Comparison of ENCODE assay signal across 1 cellular context in the genomic region with DNA sequence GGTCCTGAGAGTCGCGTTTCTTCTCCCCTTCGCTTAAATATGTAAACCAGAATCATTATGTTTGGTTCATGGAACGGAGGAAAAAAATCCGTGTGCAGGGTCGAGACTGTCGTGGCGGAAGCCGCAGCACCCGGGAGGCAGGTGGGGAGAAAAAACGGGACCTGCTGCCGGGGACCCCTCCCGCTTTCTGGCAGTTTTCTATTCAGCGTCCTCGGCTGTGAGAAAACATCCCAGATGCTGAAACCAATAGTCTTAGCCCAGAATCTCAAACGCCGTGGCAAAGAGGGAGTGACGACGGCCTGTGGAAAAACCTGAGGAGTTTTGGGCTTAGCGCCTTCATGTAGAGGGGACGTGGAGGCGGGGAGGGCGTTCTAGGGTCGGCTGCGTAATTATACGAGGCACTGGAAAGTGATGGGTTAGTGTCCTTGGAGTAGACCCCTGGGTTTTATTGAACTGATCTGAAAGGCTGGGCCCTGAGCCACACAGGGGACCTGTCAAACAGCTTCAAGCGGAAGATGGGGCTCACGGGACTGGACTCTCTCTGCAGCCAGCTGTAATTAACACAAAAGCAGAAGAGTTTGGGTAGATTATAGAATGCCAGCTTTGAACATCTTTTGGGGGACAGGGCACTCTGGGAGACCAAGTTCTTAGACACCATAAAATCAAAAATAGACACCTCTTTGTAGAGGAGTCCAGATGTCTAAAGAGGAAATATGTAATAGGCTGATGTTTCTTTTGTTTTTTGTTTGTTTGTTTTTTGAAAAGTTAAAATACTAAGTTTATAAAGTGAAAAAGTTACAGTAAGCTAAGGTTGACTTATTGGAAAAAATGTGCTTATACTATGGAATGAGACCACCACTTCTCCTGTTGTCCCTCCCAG.
A peak's percentile ranks its signal among the peaks of the same experiment; 100 is the strongest.
TF ChIP-seq lines count a peak whose summit lies in the region.

No MANE protein-coding gene starts in this region.

TF ChIP-seq in HepG2, 621 proteins besides CTCF, POLR2A, EP300 and RAD21 (continued from another document):
- TF ChIP-seq, protein P1, sequence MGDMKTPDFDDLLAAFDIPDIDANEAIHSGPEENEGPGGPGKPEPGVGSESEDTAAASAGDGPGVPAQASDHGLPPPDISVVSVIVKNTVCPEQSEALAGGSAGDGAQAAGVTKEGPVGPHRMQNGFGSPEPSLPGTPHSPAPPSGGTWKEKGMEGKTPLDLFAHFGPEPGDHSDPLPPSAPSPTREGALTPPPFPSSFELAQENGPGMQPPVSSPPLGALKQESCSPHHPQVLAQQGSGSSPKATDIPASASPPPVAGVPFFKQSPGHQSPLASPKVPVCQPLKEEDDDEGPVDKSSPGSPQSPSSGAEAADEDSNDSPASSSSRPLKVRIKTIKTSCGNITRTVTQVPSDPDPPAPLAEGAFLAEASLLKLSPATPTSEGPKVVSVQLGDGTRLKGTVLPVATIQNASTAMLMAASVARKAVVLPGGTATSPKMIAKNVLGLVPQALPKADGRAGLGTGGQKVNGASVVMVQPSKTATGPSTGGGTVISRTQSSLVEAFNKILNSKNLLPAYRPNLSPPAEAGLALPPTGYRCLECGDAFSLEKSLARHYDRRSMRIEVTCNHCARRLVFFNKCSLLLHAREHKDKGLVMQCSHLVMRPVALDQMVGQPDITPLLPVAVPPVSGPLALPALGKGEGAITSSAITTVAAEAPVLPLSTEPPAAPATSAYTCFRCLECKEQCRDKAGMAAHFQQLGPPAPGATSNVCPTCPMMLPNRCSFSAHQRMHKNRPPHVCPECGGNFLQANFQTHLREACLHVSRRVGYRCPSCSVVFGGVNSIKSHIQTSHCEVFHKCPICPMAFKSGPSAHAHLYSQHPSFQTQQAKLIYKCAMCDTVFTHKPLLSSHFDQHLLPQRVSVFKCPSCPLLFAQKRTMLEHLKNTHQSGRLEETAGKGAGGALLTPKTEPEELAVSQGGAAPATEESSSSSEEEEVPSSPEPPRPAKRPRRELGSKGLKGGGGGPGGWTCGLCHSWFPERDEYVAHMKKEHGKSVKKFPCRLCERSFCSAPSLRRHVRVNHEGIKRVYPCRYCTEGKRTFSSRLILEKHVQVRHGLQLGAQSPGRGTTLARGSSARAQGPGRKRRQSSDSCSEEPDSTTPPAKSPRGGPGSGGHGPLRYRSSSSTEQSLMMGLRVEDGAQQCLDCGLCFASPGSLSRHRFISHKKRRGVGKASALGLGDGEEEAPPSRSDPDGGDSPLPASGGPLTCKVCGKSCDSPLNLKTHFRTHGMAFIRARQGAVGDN (CRISPR knock-in tag; IDR thresholded peaks at IDR 0.05), result peak; percentile 5; the same call in 1 of the 2 replicates
- TF ChIP-seq GATAD2A (CRISPR knock-in tag; IDR thresholded peaks at IDR 0.05), result peak; percentile 4; the same call in 1 of the 2 replicates
- TF ChIP-seq, protein P2, sequence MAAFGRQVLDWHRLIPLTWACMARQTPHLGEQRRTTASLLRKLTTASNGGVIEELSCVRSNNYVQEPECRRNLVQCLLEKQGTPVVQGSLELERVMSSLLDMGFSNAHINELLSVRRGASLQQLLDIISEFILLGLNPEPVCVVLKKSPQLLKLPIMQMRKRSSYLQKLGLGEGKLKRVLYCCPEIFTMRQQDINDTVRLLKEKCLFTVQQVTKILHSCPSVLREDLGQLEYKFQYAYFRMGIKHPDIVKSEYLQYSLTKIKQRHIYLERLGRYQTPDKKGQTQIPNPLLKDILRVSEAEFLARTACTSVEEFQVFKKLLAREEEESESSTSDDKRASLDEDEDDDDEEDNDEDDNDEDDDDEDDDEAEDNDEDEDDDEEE (CRISPR knock-in tag; IDR thresholded peaks at IDR 0.05), result no peak
- TF ChIP-seq, protein P3, sequence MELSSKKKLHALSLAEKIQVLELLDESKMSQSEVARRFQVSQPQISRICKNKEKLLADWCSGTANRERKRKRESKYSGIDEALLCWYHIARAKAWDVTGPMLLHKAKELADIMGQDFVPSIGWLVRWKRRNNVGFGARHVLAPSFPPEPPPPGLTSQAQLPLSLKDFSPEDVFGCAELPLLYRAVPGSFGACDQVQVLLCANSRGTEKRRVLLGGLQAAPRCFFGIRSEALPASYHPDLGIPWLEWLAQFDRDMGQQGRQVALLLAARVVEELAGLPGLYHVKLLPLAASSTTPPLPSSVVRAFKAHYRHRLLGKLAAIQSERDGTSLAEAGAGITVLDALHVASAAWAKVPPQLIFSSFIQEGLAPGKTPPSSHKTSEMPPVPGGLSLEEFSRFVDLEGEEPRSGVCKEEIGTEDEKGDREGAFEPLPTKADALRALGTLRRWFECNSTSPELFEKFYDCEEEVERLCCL (CRISPR knock-in tag; IDR thresholded peaks at IDR 0.05; ENCODE audit: borderline replicate concordance), result no peak
- 0 out of 2 replicates have a peak, but pooled peaks have one; percentile 28 for TF ChIP-seq ZNF563 (CRISPR knock-in tag; IDR thresholded peaks at IDR 0.05)
- TF ChIP-seq, protein P4, sequence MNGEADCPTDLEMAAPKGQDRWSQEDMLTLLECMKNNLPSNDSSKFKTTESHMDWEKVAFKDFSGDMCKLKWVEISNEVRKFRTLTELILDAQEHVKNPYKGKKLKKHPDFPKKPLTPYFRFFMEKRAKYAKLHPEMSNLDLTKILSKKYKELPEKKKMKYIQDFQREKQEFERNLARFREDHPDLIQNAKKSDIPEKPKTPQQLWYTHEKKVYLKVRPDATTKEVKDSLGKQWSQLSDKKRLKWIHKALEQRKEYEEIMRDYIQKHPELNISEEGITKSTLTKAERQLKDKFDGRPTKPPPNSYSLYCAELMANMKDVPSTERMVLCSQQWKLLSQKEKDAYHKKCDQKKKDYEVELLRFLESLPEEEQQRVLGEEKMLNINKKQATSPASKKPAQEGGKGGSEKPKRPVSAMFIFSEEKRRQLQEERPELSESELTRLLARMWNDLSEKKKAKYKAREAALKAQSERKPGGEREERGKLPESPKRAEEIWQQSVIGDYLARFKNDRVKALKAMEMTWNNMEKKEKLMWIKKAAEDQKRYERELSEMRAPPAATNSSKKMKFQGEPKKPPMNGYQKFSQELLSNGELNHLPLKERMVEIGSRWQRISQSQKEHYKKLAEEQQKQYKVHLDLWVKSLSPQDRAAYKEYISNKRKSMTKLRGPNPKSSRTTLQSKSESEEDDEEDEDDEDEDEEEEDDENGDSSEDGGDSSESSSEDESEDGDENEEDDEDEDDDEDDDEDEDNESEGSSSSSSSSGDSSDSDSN (CRISPR knock-in tag; IDR thresholded peaks at IDR 0.05), result peak; percentile 2; the same call in 1 of the 2 replicates
- TF ChIP-seq, protein P5, sequence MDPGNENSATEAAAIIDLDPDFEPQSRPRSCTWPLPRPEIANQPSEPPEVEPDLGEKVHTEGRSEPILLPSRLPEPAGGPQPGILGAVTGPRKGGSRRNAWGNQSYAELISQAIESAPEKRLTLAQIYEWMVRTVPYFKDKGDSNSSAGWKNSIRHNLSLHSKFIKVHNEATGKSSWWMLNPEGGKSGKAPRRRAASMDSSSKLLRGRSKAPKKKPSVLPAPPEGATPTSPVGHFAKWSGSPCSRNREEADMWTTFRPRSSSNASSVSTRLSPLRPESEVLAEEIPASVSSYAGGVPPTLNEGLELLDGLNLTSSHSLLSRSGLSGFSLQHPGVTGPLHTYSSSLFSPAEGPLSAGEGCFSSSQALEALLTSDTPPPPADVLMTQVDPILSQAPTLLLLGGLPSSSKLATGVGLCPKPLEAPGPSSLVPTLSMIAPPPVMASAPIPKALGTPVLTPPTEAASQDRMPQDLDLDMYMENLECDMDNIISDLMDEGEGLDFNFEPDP (CRISPR knock-in tag; conservative IDR thresholded peaks at IDR 0.05), result 0 out of 2 replicates have a peak, but pooled peaks have one; percentile 36
- TF ChIP-seq ZNF746 (CRISPR knock-in tag; IDR thresholded peaks at IDR 0.05), result no peak
- TF ChIP-seq ZNF552 (CRISPR knock-in tag; IDR thresholded peaks at IDR 0.05; ENCODE audit: borderline replicate concordance), result no peak
- TF ChIP-seq HIVEP1 (CRISPR knock-in tag; IDR thresholded peaks at IDR 0.05), result peak; percentile 36; the same call in 1 of the 2 replicates
- 0 out of 2 replicates have a peak, but pooled peaks have one; percentile 8 for TF ChIP-seq HOXD1 (CRISPR knock-in tag; IDR thresholded peaks at IDR 0.05)
- 0 out of 2 replicates have a peak, but pooled peaks have one; percentile 37 for TF ChIP-seq ZNF224 (CRISPR knock-in tag; IDR thresholded peaks at IDR 0.05)
- TF ChIP-seq, protein P6, sequence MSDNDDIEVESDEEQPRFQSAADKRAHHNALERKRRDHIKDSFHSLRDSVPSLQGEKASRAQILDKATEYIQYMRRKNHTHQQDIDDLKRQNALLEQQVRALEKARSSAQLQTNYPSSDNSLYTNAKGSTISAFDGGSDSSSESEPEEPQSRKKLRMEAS (IDR thresholded peaks at IDR 0.05), result no peak
- TF ChIP-seq, protein P7, sequence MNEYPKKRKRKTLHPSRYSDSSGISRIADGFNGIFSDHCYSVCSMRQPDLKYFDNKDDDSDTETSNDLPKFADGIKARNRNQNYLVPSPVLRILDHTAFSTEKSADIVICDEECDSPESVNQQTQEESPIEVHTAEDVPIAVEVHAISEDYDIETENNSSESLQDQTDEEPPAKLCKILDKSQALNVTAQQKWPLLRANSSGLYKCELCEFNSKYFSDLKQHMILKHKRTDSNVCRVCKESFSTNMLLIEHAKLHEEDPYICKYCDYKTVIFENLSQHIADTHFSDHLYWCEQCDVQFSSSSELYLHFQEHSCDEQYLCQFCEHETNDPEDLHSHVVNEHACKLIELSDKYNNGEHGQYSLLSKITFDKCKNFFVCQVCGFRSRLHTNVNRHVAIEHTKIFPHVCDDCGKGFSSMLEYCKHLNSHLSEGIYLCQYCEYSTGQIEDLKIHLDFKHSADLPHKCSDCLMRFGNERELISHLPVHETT (CRISPR knock-in tag; conservative IDR thresholded peaks at IDR 0.05), result no peak
- peak; percentile 87; the same call in 1 of the 2 replicates for TF ChIP-seq ZNF572 (CRISPR knock-in tag; IDR thresholded peaks at IDR 0.05)
- no peak for TF ChIP-seq MTA1 (CRISPR knock-in tag; IDR thresholded peaks at IDR 0.05; ENCODE audit: borderline replicate concordance)
- TF ChIP-seq, protein P8, sequence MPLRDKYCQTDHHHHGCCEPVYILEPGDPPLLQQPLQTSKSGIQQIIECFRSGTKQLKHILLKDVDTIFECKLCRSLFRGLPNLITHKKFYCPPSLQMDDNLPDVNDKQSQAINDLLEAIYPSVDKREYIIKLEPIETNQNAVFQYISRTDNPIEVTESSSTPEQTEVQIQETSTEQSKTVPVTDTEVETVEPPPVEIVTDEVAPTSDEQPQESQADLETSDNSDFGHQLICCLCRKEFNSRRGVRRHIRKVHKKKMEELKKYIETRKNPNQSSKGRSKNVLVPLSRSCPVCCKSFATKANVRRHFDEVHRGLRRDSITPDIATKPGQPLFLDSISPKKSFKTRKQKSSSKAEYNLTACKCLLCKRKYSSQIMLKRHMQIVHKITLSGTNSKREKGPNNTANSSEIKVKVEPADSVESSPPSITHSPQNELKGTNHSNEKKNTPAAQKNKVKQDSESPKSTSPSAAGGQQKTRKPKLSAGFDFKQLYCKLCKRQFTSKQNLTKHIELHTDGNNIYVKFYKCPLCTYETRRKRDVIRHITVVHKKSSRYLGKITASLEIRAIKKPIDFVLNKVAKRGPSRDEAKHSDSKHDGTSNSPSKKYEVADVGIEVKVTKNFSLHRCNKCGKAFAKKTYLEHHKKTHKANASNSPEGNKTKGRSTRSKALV (CRISPR knock-in tag; IDR thresholded peaks at IDR 0.05), result 0 out of 2 replicates have a peak, but pooled peaks have one; percentile 33
- TF ChIP-seq REPIN1 (CRISPR knock-in tag; IDR thresholded peaks at IDR 0.05; ENCODE audit: borderline replicate concordance, low read depth), result 0 out of 2 replicates have a peak, but pooled peaks have one; percentile 5
- TF ChIP-seq SOX6 (IDR thresholded peaks at IDR 0.05), result no peak
- TF ChIP-seq SOX6 (CRISPR knock-in tag; IDR thresholded peaks at IDR 0.05), result no peak
- TF ChIP-seq SPEN (CRISPR knock-in tag; IDR thresholded peaks at IDR 0.05; ENCODE audit: low read depth), result peak; percentile 12
- TF ChIP-seq, protein P9, sequence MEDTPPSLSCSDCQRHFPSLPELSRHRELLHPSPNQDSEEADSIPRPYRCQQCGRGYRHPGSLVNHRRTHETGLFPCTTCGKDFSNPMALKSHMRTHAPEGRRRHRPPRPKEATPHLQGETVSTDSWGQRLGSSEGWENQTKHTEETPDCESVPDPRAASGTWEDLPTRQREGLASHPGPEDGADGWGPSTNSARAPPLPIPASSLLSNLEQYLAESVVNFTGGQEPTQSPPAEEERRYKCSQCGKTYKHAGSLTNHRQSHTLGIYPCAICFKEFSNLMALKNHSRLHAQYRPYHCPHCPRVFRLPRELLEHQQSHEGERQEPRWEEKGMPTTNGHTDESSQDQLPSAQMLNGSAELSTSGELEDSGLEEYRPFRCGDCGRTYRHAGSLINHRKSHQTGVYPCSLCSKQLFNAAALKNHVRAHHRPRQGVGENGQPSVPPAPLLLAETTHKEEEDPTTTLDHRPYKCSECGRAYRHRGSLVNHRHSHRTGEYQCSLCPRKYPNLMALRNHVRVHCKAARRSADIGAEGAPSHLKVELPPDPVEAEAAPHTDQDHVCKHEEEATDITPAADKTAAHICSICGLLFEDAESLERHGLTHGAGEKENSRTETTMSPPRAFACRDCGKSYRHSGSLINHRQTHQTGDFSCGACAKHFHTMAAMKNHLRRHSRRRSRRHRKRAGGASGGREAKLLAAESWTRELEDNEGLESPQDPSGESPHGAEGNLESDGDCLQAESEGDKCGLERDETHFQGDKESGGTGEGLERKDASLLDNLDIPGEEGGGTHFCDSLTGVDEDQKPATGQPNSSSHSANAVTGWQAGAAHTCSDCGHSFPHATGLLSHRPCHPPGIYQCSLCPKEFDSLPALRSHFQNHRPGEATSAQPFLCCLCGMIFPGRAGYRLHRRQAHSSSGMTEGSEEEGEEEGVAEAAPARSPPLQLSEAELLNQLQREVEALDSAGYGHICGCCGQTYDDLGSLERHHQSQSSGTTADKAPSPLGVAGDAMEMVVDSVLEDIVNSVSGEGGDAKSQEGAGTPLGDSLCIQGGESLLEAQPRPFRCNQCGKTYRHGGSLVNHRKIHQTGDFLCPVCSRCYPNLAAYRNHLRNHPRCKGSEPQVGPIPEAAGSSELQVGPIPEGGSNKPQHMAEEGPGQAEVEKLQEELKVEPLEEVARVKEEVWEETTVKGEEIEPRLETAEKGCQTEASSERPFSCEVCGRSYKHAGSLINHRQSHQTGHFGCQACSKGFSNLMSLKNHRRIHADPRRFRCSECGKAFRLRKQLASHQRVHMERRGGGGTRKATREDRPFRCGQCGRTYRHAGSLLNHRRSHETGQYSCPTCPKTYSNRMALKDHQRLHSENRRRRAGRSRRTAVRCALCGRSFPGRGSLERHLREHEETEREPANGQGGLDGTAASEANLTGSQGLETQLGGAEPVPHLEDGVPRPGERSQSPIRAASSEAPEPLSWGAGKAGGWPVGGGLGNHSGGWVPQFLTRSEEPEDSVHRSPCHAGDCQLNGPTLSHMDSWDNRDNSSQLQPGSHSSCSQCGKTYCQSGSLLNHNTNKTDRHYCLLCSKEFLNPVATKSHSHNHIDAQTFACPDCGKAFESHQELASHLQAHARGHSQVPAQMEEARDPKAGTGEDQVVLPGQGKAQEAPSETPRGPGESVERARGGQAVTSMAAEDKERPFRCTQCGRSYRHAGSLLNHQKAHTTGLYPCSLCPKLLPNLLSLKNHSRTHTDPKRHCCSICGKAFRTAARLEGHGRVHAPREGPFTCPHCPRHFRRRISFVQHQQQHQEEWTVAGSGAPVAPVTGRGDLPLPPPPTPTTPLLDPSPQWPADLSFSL (CRISPR knock-in tag; IDR thresholded peaks at IDR 0.05), result no peak
